ENCODE assay signal across 1 cellular context in the genomic region with DNA sequence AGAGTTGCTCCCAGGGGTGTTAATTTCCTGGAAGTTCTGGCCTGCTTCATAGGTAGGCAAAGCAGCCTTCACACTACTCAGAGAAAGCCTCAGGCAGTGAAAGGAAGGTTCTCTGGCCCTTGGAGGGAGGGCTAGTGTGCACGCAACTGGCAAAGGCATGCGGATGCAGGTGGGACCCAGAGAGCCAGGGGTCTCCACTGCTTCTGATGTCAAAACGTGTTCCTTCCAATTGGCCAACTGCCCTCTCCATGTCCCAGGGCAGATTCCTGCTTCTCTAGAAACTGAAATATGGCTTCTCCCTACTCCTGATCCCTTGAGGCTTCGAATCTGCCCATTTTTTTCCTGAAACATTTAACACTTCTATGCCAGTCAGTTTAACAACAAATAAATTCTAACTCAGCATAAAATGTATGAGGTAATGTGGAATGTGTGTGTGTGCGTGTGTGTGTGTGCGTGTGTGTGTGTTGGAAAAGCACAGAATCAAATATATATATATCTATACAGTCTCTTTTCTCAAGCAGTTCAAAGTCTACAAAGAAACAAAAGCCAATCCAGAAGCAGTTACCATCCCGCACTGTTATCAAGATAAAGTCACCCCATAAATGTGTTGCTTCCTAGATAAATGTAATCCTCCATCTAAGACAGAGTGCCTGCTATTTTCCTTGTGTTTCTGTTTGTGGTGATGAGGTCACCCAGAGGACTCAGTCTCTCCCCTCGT.
TF ChIP-seq lines count a peak whose summit lies in the region.

No MANE protein-coding gene starts in this region.

TF ChIP-seq in K562, 482 proteins besides CTCF, POLR2A, EP300 and RAD21 (continued from another document and continues in another):
- TF ChIP-seq, protein P1, sequence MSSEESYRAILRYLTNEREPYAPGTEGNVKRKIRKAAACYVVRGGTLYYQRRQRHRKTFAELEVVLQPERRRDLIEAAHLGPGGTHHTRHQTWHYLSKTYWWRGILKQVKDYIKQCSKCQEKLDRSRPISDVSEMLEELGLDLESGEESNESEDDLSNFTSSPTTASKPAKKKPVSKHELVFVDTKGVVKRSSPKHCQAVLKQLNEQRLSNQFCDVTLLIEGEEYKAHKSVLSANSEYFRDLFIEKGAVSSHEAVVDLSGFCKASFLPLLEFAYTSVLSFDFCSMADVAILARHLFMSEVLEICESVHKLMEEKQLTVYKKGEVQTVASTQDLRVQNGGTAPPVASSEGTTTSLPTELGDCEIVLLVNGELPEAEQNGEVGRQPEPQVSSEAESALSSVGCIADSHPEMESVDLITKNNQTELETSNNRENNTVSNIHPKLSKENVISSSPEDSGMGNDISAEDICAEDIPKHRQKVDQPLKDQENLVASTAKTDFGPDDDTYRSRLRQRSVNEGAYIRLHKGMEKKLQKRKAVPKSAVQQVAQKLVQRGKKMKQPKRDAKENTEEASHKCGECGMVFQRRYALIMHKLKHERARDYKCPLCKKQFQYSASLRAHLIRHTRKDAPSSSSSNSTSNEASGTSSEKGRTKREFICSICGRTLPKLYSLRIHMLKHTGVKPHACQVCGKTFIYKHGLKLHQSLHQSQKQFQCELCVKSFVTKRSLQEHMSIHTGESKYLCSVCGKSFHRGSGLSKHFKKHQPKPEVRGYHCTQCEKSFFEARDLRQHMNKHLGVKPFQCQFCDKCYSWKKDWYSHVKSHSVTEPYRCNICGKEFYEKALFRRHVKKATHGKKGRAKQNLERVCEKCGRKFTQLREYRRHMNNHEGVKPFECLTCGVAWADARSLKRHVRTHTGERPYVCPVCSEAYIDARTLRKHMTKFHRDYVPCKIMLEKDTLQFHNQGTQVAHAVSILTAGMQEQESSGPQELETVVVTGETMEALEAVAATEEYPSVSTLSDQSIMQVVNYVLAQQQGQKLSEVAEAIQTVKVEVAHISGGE (CRISPR knock-in tag; IDR thresholded peaks at IDR 0.05), result peak in 1 of 3 experiments; percentile 48; a peak in 1 of 6 replicates
- TF ChIP-seq, protein P2, sequence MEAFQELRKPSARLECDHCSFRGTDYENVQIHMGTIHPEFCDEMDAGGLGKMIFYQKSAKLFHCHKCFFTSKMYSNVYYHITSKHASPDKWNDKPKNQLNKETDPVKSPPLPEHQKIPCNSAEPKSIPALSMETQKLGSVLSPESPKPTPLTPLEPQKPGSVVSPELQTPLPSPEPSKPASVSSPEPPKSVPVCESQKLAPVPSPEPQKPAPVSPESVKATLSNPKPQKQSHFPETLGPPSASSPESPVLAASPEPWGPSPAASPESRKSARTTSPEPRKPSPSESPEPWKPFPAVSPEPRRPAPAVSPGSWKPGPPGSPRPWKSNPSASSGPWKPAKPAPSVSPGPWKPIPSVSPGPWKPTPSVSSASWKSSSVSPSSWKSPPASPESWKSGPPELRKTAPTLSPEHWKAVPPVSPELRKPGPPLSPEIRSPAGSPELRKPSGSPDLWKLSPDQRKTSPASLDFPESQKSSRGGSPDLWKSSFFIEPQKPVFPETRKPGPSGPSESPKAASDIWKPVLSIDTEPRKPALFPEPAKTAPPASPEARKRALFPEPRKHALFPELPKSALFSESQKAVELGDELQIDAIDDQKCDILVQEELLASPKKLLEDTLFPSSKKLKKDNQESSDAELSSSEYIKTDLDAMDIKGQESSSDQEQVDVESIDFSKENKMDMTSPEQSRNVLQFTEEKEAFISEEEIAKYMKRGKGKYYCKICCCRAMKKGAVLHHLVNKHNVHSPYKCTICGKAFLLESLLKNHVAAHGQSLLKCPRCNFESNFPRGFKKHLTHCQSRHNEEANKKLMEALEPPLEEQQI (IDR thresholded peaks at IDR 0.05), result peak; percentile 69; the same call in 1 of the 2 replicates
- TF ChIP-seq, protein P3, sequence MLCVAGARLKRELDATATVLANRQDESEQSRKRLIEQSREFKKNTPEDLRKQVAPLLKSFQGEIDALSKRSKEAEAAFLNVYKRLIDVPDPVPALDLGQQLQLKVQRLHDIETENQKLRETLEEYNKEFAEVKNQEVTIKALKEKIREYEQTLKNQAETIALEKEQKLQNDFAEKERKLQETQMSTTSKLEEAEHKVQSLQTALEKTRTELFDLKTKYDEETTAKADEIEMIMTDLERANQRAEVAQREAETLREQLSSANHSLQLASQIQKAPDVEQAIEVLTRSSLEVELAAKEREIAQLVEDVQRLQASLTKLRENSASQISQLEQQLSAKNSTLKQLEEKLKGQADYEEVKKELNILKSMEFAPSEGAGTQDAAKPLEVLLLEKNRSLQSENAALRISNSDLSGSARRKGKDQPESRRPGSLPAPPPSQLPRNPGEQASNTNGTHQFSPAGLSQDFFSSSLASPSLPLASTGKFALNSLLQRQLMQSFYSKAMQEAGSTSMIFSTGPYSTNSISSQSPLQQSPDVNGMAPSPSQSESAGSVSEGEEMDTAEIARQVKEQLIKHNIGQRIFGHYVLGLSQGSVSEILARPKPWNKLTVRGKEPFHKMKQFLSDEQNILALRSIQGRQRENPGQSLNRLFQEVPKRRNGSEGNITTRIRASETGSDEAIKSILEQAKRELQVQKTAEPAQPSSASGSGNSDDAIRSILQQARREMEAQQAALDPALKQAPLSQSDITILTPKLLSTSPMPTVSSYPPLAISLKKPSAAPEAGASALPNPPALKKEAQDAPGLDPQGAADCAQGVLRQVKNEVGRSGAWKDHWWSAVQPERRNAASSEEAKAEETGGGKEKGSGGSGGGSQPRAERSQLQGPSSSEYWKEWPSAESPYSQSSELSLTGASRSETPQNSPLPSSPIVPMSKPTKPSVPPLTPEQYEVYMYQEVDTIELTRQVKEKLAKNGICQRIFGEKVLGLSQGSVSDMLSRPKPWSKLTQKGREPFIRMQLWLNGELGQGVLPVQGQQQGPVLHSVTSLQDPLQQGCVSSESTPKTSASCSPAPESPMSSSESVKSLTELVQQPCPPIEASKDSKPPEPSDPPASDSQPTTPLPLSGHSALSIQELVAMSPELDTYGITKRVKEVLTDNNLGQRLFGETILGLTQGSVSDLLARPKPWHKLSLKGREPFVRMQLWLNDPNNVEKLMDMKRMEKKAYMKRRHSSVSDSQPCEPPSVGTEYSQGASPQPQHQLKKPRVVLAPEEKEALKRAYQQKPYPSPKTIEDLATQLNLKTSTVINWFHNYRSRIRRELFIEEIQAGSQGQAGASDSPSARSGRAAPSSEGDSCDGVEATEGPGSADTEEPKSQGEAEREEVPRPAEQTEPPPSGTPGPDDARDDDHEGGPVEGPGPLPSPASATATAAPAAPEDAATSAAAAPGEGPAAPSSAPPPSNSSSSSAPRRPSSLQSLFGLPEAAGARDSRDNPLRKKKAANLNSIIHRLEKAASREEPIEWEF (CRISPR knock-in tag; IDR thresholded peaks at IDR 0.05), result peak; percentile 72; the same call in 1 of the 2 replicates
- TF ChIP-seq, protein P4, sequence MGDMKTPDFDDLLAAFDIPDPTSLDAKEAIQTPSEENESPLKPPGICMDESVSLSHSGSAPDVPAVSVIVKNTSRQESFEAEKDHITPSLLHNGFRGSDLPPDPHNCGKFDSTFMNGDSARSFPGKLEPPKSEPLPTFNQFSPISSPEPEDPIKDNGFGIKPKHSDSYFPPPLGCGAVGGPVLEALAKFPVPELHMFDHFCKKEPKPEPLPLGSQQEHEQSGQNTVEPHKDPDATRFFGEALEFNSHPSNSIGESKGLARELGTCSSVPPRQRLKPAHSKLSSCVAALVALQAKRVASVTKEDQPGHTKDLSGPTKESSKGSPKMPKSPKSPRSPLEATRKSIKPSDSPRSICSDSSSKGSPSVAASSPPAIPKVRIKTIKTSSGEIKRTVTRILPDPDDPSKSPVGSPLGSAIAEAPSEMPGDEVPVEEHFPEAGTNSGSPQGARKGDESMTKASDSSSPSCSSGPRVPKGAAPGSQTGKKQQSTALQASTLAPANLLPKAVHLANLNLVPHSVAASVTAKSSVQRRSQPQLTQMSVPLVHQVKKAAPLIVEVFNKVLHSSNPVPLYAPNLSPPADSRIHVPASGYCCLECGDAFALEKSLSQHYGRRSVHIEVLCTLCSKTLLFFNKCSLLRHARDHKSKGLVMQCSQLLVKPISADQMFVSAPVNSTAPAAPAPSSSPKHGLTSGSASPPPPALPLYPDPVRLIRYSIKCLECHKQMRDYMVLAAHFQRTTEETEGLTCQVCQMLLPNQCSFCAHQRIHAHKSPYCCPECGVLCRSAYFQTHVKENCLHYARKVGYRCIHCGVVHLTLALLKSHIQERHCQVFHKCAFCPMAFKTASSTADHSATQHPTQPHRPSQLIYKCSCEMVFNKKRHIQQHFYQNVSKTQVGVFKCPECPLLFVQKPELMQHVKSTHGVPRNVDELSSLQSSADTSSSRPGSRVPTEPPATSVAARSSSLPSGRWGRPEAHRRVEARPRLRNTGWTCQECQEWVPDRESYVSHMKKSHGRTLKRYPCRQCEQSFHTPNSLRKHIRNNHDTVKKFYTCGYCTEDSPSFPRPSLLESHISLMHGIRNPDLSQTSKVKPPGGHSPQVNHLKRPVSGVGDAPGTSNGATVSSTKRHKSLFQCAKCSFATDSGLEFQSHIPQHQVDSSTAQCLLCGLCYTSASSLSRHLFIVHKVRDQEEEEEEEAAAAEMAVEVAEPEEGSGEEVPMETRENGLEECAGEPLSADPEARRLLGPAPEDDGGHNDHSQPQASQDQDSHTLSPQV (IDR thresholded peaks at IDR 0.05), result peak; percentile 93
- TF ChIP-seq HDAC6 (IDR thresholded peaks at IDR 0.05; ENCODE audit: low read depth, low read length) (no peak), HEY1 (CRISPR knock-in tag; IDR thresholded peaks at IDR 0.05; ENCODE audit: borderline replicate concordance) (no peak), MYC (IDR thresholded peaks at IDR 0.05; ENCODE audit: low read depth, low read length) (0 out of 2 replicates have a peak, but pooled peaks have one; percentile 11), MYC (CRISPR knock-in tag; IDR thresholded peaks at IDR 0.05; ENCODE audit: borderline replicate concordance, low read depth) (no peak), BHLHE40 (IDR thresholded peaks at IDR 0.05; ENCODE audit: low read length) (0 out of 2 replicates have a peak, but pooled peaks have one; percentile 22), ZNF785 (CRISPR knock-in tag; IDR thresholded peaks at IDR 0.05) (no peak), SMARCB1 (IDR thresholded peaks at IDR 0.05; ENCODE audit: insufficient read length, low read depth) (peak; percentile 39), LEF1 (IDR thresholded peaks at IDR 0.05) (peak; percentile 83), ZNF316 (IDR thresholded peaks at IDR 0.05) (peak; percentile 97), ZNF184 (CRISPR knock-in tag; IDR thresholded peaks at IDR 0.05) (no peak), TCF3 (CRISPR knock-in tag; IDR thresholded peaks at IDR 0.05) (peak; percentile 54), ARNT (IDR thresholded peaks at IDR 0.05) (no peak; a peak in 2 of 4 replicates), RFX5 (IDR thresholded peaks at IDR 0.05; ENCODE audit: low read depth, low read length) (no peak), MEF2D (tag; conservative IDR thresholded peaks at IDR 0.05; ENCODE audit: low read depth) (peak; percentile 23; the same call in 1 of the 2 replicates), PML (IDR thresholded peaks at IDR 0.05; ENCODE audit: low read length) (peak; percentile 78; the same call in 1 of the 2 replicates), FOXJ2 (tag; IDR thresholded peaks at IDR 0.05) (peak; percentile 96), BACH1 (tag; IDR thresholded peaks at IDR 0.05) (no peak), SMARCE1 (IDR thresholded peaks at IDR 0.05) (peak; percentile 84), RBM25 (IDR thresholded peaks at IDR 0.05; ENCODE audit: low read depth, low read length, severe bottlenecking) (no peak)
- TF ChIP-seq, protein P5, sequence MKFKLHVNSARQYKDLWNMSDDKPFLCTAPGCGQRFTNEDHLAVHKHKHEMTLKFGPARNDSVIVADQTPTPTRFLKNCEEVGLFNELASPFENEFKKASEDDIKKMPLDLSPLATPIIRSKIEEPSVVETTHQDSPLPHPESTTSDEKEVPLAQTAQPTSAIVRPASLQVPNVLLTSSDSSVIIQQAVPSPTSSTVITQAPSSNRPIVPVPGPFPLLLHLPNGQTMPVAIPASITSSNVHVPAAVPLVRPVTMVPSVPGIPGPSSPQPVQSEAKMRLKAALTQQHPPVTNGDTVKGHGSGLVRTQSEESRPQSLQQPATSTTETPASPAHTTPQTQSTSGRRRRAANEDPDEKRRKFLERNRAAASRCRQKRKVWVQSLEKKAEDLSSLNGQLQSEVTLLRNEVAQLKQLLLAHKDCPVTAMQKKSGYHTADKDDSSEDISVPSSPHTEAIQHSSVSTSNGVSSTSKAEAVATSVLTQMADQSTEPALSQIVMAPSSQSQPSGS (CRISPR knock-in tag; IDR thresholded peaks at IDR 0.05), result no peak
- TF ChIP-seq, protein P6, sequence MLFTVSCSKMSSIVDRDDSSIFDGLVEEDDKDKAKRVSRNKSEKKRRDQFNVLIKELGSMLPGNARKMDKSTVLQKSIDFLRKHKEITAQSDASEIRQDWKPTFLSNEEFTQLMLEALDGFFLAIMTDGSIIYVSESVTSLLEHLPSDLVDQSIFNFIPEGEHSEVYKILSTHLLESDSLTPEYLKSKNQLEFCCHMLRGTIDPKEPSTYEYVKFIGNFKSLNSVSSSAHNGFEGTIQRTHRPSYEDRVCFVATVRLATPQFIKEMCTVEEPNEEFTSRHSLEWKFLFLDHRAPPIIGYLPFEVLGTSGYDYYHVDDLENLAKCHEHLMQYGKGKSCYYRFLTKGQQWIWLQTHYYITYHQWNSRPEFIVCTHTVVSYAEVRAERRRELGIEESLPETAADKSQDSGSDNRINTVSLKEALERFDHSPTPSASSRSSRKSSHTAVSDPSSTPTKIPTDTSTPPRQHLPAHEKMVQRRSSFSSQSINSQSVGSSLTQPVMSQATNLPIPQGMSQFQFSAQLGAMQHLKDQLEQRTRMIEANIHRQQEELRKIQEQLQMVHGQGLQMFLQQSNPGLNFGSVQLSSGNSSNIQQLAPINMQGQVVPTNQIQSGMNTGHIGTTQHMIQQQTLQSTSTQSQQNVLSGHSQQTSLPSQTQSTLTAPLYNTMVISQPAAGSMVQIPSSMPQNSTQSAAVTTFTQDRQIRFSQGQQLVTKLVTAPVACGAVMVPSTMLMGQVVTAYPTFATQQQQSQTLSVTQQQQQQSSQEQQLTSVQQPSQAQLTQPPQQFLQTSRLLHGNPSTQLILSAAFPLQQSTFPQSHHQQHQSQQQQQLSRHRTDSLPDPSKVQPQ (CRISPR knock-in tag; IDR thresholded peaks at IDR 0.05; ENCODE audit: borderline replicate concordance), result no peak
- TF ChIP-seq, protein P7, sequence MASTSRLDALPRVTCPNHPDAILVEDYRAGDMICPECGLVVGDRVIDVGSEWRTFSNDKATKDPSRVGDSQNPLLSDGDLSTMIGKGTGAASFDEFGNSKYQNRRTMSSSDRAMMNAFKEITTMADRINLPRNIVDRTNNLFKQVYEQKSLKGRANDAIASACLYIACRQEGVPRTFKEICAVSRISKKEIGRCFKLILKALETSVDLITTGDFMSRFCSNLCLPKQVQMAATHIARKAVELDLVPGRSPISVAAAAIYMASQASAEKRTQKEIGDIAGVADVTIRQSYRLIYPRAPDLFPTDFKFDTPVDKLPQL (IDR thresholded peaks at IDR 0.05; ENCODE audit: extremely low read depth, insufficient read length), result no peak
- TF ChIP-seq, protein P8, sequence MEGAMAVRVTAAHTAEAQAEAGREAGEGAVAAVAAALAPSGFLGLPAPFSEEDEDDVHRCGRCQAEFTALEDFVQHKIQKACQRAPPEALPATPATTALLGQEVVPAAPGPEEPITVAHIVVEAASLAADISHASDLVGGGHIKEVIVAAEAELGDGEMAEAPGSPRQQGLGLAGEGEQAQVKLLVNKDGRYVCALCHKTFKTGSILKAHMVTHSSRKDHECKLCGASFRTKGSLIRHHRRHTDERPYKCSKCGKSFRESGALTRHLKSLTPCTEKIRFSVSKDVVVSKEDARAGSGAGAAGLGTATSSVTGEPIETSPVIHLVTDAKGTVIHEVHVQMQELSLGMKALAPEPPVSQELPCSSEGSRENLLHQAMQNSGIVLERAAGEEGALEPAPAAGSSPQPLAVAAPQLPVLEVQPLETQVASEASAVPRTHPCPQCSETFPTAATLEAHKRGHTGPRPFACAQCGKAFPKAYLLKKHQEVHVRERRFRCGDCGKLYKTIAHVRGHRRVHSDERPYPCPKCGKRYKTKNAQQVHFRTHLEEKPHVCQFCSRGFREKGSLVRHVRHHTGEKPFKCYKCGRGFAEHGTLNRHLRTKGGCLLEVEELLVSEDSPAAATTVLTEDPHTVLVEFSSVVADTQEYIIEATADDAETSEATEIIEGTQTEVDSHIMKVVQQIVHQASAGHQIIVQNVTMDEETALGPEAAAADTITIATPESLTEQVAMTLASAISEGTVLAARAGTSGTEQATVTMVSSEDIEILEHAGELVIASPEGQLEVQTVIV (CRISPR knock-in tag; IDR thresholded peaks at IDR 0.05; ENCODE audit: borderline replicate concordance), result no peak
